20 cellular contexts compared by ENCODE assay signal in genomic region chr3:107704477-107704876, GRCh38.
A peak's percentile ranks its signal among the peaks of the same experiment; 100 is the strongest.
DNase-seq lines count a peak whose midpoint lies in the region; ATAC-seq and TF ChIP-seq lines count a peak whose summit lies in the region.
"Had no signal": no experiment of that assay in that cellular context is flagged by ENCODE, and none has a peak within 500 bp of the region (broad histone marks: within the 10 kb centered on the region; RNA-seq: fewer than 3 reads in every experiment).

No MANE protein-coding gene starts in this region.

- no peaks in the 10 kb centered on the region for H3K27me3 Mint-ChIP-seq in T-cell
- H3K27me3 Mint-ChIP-seq: activated CD4-positive, alpha-beta memory T cell treated with anti-CD3 and anti-CD28 coated beads for 36 hours had no signal

- no peaks in the 10 kb centered on the region for H3K9me3 ChIP-seq in osteoblast (ENCODE audit: low read depth, low read length)
- H3K9me3 ChIP-seq: BLaER1 treated with 17β-estradiol and CSF1 and Interleukin-3, amounts not matched to agents 10 nM and 100 nM; tibial artery had no signal

- H3K27me3 ChIP-seq in osteoblast (ENCODE audit: insufficient read depth, low read length): no peaks in the 10 kb centered on the region
- H3K27me3 ChIP-seq: BLaER1 treated with 17β-estradiol and CSF1 and Interleukin-3, amounts not matched to agents 10 nM and 100 nM; dorsolateral prefrontal cortex; tibial artery had no signal

- H3K4me1 Mint-ChIP-seq in T-cell: peaks cover 31 to 38% (median 33%) of the 10 kb centered on the region in 3 donors

- peaks cover 7% of the 10 kb centered on the region for H3K4me1 ChIP-seq in osteoblast (ENCODE audit: insufficient read depth, low read length)
- H3K4me1 ChIP-seq: BLaER1 treated with 17β-estradiol and CSF1 and Interleukin-3, amounts not matched to agents 10 nM and 100 nM; tibial artery had no signal

- peak; percentile 58 for DNase-seq in ELR (ENCODE audit: low read depth)
- peak; percentile 58 for DNase-seq in RPMI7951 (ENCODE audit: low read depth)
- peak; percentile 40 for DNase-seq in epithelial cell of esophagus (ENCODE audit: low read depth)
- DNase-seq in osteoblast (ENCODE audit: insufficient read length, low spot score, missing footprints): peak; percentile 76
- DNase-seq in cardiac septum (ENCODE audit: low spot score): no peak
- no peak for DNase-seq in T-cell
- DNase-seq in germinal center (ENCODE audit: low spot score): no peak
- DNase-seq: activated CD4-positive, alpha-beta memory T cell treated with anti-CD3 and anti-CD28 coated beads for 36 hours; DMS153; dorsolateral prefrontal cortex; natural killer cell; NCI-H187; NCI-H524; PC-3; stimulated activated CD4-positive, alpha-beta T cell treated with anti-CD3 and anti-CD28 coated beads, Interleukin-1b, Interleukin-23, amount 100 ng/mL, for 48 hours; tibial artery had no signal

- no peak overlapping the region for H2AFZ ChIP-seq in osteoblast (ENCODE audit: low read length)

- CTCF ChIA-PET in T-cell (lab: Charles Lee): interaction anchor here in 1 of 2 donors (1.0 to 1.7 kb wide), 3 partner anchors 14 to 43 kb away, joined by 3 to 6 read pairs (median 4); no protein-coding TSS in a partner anchor

- H3K4me3 ChIP-seq in epithelial cell of esophagus (ENCODE audit: low read length): no peak overlapping the region
- no peak overlapping the region for H3K4me3 ChIP-seq in osteoblast (ENCODE audit: insufficient read depth, low read length)
- H3K4me3 ChIP-seq: BLaER1 treated with 17β-estradiol and CSF1 and Interleukin-3, amounts not matched to agents 10 nM and 100 nM; dorsolateral prefrontal cortex; tibial artery had no signal

- H4K20me1 ChIP-seq in osteoblast (ENCODE audit: insufficient read depth, low read length): peaks cover 23% of the 10 kb centered on the region

- intact Hi-C loops in cardiac septum (cut with DNase I): no loop called here

- no peak overlapping the region for H3K4me2 ChIP-seq in osteoblast (ENCODE audit: insufficient read depth, low read length)
- H3K4me2 ChIP-seq: BLaER1 treated with 17β-estradiol and CSF1 and Interleukin-3, amounts not matched to agents 10 nM and 100 nM had no signal

- TF ChIP-seq CTCF in epithelial cell of esophagus (IDR thresholded peaks at IDR 0.05; ENCODE audit: insufficient read depth, low read depth, low read length, missing control alignments): no peak
- TF ChIP-seq CTCF in osteoblast (IDR thresholded peaks at IDR 0.05; ENCODE audit: extremely low read depth, low read depth, low read length): no peak

- no peaks in the 10 kb centered on the region for H3K9me3 Mint-ChIP-seq in T-cell
- H3K9me3 Mint-ChIP-seq: activated CD4-positive, alpha-beta memory T cell treated with anti-CD3 and anti-CD28 coated beads for 36 hours; activated T-helper 1 cell treated with anti-CD3 and anti-CD28 coated beads, Interleukin-12 subunit alpha, Interleukin-12 subunit beta, Interleukin-2, Interleukin-4 antibody, amounts not matched to agents 30 ng/mL and 10 ng/mL and 1 ng/mL, durations not matched to agents 14 hours and 24 hours and 36 hours; natural killer cell had no signal

- no peak overlapping the region for H3K4me3 Mint-ChIP-seq in T-cell
- H3K4me3 Mint-ChIP-seq: activated CD4-positive, alpha-beta memory T cell treated with anti-CD3 and anti-CD28 coated beads for 36 hours; activated T-helper 1 cell treated with anti-CD3 and anti-CD28 coated beads, Interleukin-12 subunit alpha, Interleukin-12 subunit beta, Interleukin-2, Interleukin-4 antibody, amounts not matched to agents 30 ng/mL and 10 ng/mL and 1 ng/mL, durations not matched to agents 14 hours and 24 hours and 36 hours; natural killer cell had no signal

- no peak overlapping the region for H3K27ac ChIP-seq in osteoblast (ENCODE audit: low read depth, low read length)
- H3K27ac ChIP-seq: BLaER1 treated with 17β-estradiol and CSF1 and Interleukin-3, amounts not matched to agents 10 nM and 100 nM; tibial artery had no signal

- no peak for ATAC-seq in T-cell (replicated peaks in 1 of 4)
- no peak for ATAC-seq in GM18498 (IDR thresholded peaks at IDR 0.05; ENCODE audit: unreplicated experiment)
- ATAC-seq: natural killer cell, PC-3, SK-N-SH treated with all-trans-retinoic acid at 6 μM for 48 hours had no signal

- no peak overlapping the region for H3K27ac Mint-ChIP-seq in T-cell
- H3K27ac Mint-ChIP-seq: activated CD4-positive, alpha-beta memory T cell treated with anti-CD3 and anti-CD28 coated beads for 36 hours; activated T-helper 1 cell treated with anti-CD3 and anti-CD28 coated beads, Interleukin-12 subunit alpha, Interleukin-12 subunit beta, Interleukin-2, Interleukin-4 antibody, amounts not matched to agents 30 ng/mL and 10 ng/mL and 1 ng/mL, durations not matched to agents 14 hours and 24 hours and 36 hours had no signal

- peaks cover 8% of the 10 kb centered on the region for H3K36me3 Mint-ChIP-seq in T-cell
- H3K36me3 Mint-ChIP-seq: activated CD4-positive, alpha-beta memory T cell treated with anti-CD3 and anti-CD28 coated beads for 36 hours; natural killer cell had no signal

- H3K79me2 ChIP-seq in osteoblast (ENCODE audit: insufficient read depth, low read length): peaks cover 3% of the 10 kb centered on the region

- no peaks in the 10 kb centered on the region for H3K36me3 ChIP-seq in osteoblast (ENCODE audit: insufficient read depth, low read length)
- H3K36me3 ChIP-seq: BLaER1 treated with 17β-estradiol and CSF1 and Interleukin-3, amounts not matched to agents 10 nM and 100 nM; tibial artery had no signal

- POLR2A ChIA-PET in T-cell (lab: Charles Lee): no interaction called here

Comparison
In these comparisons a context has a peak if more than half of its experiments do, and no peak if none do; other contexts are left out.
1. DNase-seq: peak in ELR (single experiment), RPMI7951 (single experiment), epithelial cell of esophagus (single experiment) and osteoblast (single experiment); none in cardiac septum (single experiment), T-cell (0 of 34) and germinal center (single experiment).